In genomic region chr9:22773501-22774220, GRCh38 we compare ENCODE assay signal across 3 cellular contexts.
"Had no signal": no experiment of that assay in that cellular context is flagged by ENCODE, and none has a peak within 500 bp of the region (broad histone marks: within the 10 kb centered on the region; RNA-seq: fewer than 3 reads in every experiment).

No MANE protein-coding gene starts in this region.

- DNase-seq: GDM1, GF-D8 had no signal

- H3K4me3 ChIP-seq: GM12878 had no signal

- ATAC-seq: GM12878 had no signal
